1 cellular context compared by ENCODE assay signal in genomic region chr18:70335892-70336726, GRCh38.
TF ChIP-seq lines count a peak whose summit lies in the region.

No MANE protein-coding gene starts in this region.

TF ChIP-seq in IMR-90, 13 proteins besides CTCF, POLR2A, EP300 and RAD21:
- TF ChIP-seq CHD1 (IDR thresholded peaks at IDR 0.05; ENCODE audit: low read depth, low read length): no peak
- TF ChIP-seq CEBPB (IDR thresholded peaks at IDR 0.05; ENCODE audit: low read depth, low read length): 0 out of 2 replicates have a peak, but pooled peaks have one; percentile 1
